ENCODE assay signal across 1 cellular context in the genomic region with DNA sequence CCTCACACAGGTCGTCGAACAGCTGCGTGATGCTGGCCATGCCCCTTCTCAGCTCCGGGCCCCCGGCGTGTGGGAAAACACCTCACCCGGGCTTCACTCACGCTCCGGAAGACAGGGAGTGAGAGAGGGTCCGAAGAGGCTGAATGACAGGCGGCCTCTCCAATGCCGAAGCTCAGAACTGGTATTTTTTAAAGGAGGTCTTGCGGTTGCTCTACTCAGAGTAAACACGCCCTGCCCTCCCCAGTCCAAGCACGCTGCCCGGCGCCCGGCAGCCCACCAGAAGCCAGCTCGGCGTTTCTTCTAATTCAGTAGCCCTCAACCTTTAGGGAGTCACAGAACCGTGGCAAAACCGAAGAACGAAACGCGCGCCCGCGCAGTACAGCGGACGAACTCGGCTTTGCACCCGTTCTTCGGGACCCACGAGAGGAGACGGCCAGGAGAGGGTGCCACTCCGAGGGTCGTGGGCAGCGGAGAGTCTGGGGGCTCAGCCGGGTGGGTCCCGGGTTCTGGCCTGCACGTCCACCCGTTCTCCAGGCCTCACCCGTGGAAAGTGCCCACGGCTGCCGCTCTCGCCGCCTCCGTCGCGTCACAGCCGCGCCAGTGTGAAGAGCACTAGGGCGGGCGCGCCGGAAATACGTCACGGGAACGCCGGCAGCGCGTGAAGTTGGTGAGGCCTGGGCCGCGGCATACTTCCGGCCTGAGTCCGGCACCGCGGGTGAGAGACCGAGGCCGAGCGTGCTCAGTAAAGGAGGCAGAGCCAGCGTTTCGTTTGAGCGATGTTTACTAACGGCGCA.
TF ChIP-seq lines count a peak whose summit lies in the region.

A gene with protein sequence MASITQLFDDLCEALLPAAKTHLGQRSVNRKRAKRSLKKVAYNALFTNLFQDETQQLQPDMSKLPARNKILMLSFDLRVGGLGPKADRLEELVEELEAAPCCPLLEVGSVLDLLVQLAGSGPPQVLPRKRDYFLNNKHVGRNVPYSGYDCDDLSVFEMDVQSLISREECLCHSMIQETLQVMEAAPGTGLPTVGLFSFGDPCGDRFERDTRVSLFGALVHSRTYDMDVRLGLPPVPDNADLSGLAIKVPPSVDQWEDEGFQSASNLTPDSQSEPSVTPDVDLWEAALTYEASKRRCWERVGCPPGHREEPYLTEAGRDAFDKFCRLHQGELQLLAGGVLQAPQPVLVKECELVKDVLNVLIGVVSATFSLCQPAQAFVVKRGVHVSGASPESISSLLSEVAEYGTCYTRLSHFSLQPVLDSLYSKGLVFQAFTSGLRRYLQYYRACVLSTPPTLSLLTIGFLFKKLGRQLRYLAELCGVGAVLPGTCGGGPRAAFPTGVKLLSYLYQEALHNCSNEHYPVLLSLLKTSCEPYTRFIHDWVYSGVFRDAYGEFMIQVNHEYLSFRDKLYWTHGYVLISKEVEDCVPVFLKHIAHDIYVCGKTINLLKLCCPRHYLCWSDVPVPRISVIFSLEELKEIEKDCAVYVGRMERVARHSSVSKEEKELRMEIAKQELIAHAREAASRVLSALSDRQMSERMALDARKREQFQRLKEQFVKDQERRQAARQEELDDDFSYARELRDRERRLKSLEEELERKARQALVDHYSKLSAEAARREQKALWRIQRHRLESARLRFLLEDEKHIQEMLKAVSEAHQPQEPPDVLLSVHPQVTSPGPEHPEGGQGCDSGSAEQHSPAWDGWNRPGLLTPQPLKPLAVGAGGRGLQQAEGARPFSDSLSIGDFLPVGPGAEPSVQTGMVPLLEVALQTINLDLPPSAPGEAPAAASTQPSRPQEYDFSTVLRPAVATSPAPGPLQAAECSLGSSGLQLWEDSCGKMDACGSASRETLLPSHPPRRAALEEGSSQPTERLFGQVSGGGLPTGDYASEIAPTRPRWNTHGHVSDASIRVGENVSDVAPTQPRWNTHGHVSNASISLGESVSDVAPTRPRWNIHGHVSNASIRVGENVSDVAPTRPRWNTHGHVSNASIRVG (N-terminal part only) (minus strand): TSS at position 604 of the 794 bp plus-strand sequence. CDS start 564 bp downstream, at position 40.

TF ChIP-seq in GM12878, 131 proteins besides CTCF, POLR2A, EP300 and RAD21 (continued from another document):
- TF ChIP-seq, protein P1, sequence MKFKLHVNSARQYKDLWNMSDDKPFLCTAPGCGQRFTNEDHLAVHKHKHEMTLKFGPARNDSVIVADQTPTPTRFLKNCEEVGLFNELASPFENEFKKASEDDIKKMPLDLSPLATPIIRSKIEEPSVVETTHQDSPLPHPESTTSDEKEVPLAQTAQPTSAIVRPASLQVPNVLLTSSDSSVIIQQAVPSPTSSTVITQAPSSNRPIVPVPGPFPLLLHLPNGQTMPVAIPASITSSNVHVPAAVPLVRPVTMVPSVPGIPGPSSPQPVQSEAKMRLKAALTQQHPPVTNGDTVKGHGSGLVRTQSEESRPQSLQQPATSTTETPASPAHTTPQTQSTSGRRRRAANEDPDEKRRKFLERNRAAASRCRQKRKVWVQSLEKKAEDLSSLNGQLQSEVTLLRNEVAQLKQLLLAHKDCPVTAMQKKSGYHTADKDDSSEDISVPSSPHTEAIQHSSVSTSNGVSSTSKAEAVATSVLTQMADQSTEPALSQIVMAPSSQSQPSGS (IDR thresholded peaks at IDR 0.05; ENCODE audit: low read length): no peak
- TF ChIP-seq EZH2 (IDR thresholded peaks at IDR 0.05; ENCODE audit: borderline replicate concordance, control insufficient read depth, low read depth, low read length): no peak
- TF ChIP-seq CHD1 (IDR thresholded peaks at IDR 0.05; ENCODE audit: low read depth, low read length): no peak
- peak; percentile 91; the same call in 1 of the 2 replicates for TF ChIP-seq ZNF207 (IDR thresholded peaks at IDR 0.05; ENCODE audit: borderline replicate concordance)
